23 cellular contexts compared by ENCODE assay signal in the genomic region with DNA sequence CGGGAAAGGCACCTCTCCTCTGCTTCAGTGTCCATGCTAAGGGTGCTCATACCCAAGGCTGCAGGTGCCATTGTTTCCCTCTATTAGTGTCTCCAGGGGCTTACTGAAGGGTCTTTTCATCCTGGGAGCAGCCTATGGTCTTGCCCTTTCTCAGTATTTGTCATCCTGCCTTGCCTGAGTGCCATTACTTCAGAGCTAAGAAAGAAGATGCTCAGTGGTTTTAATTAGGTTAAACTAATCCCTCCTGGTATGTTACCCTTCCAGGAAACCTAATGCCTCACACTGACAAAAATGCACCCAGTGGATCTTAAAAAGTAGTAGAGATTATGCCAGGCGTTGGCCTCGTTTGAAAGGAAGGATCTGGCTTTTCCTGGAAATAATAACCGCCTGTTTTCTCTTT.
"Had no signal": no experiment of that assay in that cellular context is flagged by ENCODE, and none has a peak within 500 bp of the region (broad histone marks: within the 10 kb centered on the region; RNA-seq: fewer than 3 reads in every experiment).

No MANE protein-coding gene starts in this region.

- ATAC-seq: effector memory CD8-positive, alpha-beta T cell; heart left ventricle; left colon; left ventricle myocardium superior had no signal

- H3K4me3 ChIP-seq: dorsolateral prefrontal cortex, esophagus squamous epithelium, heart left ventricle, lung, right atrium auricular region, sigmoid colon, skin epidermis, stomach, thoracic aorta, transverse colon had no signal

- H3K27ac ChIP-seq: dorsolateral prefrontal cortex, epithelial cell of prostate, esophagus squamous epithelium, heart left ventricle, neutrophil, right atrium auricular region, sigmoid colon, stomach, thoracic aorta, transverse colon had no signal

- H3K9me3 ChIP-seq: esophagus squamous epithelium, heart left ventricle, neutrophil, right atrium auricular region, sigmoid colon, stomach, thoracic aorta, transverse colon had no signal

- DNase-seq: cortex of kidney; dorsolateral prefrontal cortex; effector memory CD8-positive, alpha-beta T cell; esophagus squamous epithelium; heart left ventricle; hippocampal formation; left colon; left ventricle myocardium superior; mesenchymal stem cell; naive B cell; posterior cingulate gyrus; sigmoid colon; stimulated activated CD4-positive, alpha-beta T cell treated with anti-CD3 and anti-CD28 coated beads, Interleukin-12 subunit alpha, Interleukin-12 subunit beta, amount 100 ng/mL, for 4 hours; stimulated activated naive CD4-positive, alpha-beta T cell; stomach; substantia nigra; transverse colon had no signal

- H3K36me3 ChIP-seq: esophagus squamous epithelium, heart left ventricle, neutrophil, right atrium auricular region, sigmoid colon, stomach, thoracic aorta, transverse colon had no signal

- H3K27me3 ChIP-seq: dorsolateral prefrontal cortex, esophagus squamous epithelium, heart left ventricle, neutrophil, right atrium auricular region, sigmoid colon, stomach, transverse colon had no signal

- H3K4me1 ChIP-seq: esophagus squamous epithelium, heart left ventricle, right atrium auricular region, sigmoid colon, stomach, transverse colon had no signal
